In genomic region chr17:64472564-64472963, GRCh38 we compare ENCODE assay signal across 1 cellular context.
TF ChIP-seq lines count a peak whose summit lies in the region.

No MANE protein-coding gene starts in this region.

TF ChIP-seq in HCT116, 20 proteins besides CTCF, POLR2A, EP300 and RAD21 (continued from another document):
- TF ChIP-seq, protein P1, sequence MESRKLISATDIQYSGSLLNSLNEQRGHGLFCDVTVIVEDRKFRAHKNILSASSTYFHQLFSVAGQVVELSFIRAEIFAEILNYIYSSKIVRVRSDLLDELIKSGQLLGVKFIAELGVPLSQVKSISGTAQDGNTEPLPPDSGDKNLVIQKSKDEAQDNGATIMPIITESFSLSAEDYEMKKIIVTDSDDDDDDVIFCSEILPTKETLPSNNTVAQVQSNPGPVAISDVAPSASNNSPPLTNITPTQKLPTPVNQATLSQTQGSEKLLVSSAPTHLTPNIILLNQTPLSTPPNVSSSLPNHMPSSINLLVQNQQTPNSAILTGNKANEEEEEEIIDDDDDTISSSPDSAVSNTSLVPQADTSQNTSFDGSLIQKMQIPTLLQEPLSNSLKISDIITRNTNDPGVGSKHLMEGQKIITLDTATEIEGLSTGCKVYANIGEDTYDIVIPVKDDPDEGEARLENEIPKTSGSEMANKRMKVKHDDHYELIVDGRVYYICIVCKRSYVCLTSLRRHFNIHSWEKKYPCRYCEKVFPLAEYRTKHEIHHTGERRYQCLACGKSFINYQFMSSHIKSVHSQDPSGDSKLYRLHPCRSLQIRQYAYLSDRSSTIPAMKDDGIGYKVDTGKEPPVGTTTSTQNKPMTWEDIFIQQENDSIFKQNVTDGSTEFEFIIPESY (IDR thresholded peaks at IDR 0.05; ENCODE audit: extremely low read depth, insufficient replicate concordance, low read length), result no peak
- no peak for TF ChIP-seq YY1 (IDR thresholded peaks at IDR 0.05; ENCODE audit: extremely low read depth, insufficient replicate concordance, low read depth, low read length)
- TF ChIP-seq EZH2phosphoT487 (IDR thresholded peaks at IDR 0.05; ENCODE audit: borderline replicate concordance), result no peak
- no peak for TF ChIP-seq MAX (IDR thresholded peaks at IDR 0.05)
- no peak for TF ChIP-seq CBX3 (IDR thresholded peaks at IDR 0.05; ENCODE audit: low read depth)
- no peak for TF ChIP-seq FOSL1 (IDR thresholded peaks at IDR 0.05; ENCODE audit: low read depth)
- no peak for TF ChIP-seq ZNF274 (IDR thresholded peaks at IDR 0.05; ENCODE audit: low read depth, low read length)
- TF ChIP-seq POLR2AphosphoS5 (IDR thresholded peaks at IDR 0.05; ENCODE audit: low read depth, low read length), result no peak
- TF ChIP-seq SIN3A (IDR thresholded peaks at IDR 0.05; ENCODE audit: low read depth), result no peak
